ENCODE assay signal across 8 cellular contexts in genomic region chr1:156493749-156494148, GRCh38. TPM values are rescaled to one million over a fixed set of nuclear protein-coding genes. Genes with fewer than 3 reads are reported as not detected.
DNase-seq lines count a peak whose midpoint lies in the region; ATAC-seq and TF ChIP-seq lines count a peak whose summit lies in the region.

No MANE protein-coding gene starts in this region.

- H3K4me3 ChIP-seq in DND-41 (ENCODE audit: low read depth in 1 of 2, low read length in 2 of 2) (no peak overlapping the region), NB4 (ENCODE audit: low read depth, low read length) (peak overlapping the region; percentile 64), endocrine pancreas (ENCODE audit: control insufficient read depth, insufficient read depth, low read length) (no peak overlapping the region), gastrocnemius medialis (peak overlapping the region; percentile 40 to 89 (median 56)), hepatocyte (no peak overlapping the region)

- DNase-seq in DND-41 (no peak), NB4 (ENCODE audit: low read depth) (no peak), gastrocnemius medialis (peak in 1 of 2 donors; percentile 53), GOT3 (lab: John Stamatoyannopoulos, UW) (no peak), hepatocyte (ENCODE audit: low spot score) (no peak)
- no peak for DNase-seq in activated CD4-positive, alpha-beta T cell treated with anti-CD3 and anti-CD28 coated beads, Interleukin-2, amount 50 U/mL, for 48 hours

- H3K27me3 ChIP-seq in DND-41 (ENCODE audit: insufficient read depth, low read length, poor library complexity) (no peaks in the 10 kb centered on the region), endocrine pancreas (ENCODE audit: control insufficient read depth, insufficient read depth, low read length) (no peaks in the 10 kb centered on the region), gastrocnemius medialis (no peaks in the 10 kb centered on the region), hepatocyte (no peaks in the 10 kb centered on the region)

- H3K4me1 ChIP-seq in DND-41 (ENCODE audit: insufficient read depth, low read length) (peaks cover 24% of the 10 kb centered on the region), endocrine pancreas (ENCODE audit: control insufficient read depth, insufficient read depth, low read length) (no peaks in the 10 kb centered on the region), gastrocnemius medialis (peaks cover 96 to 97% of the 10 kb centered on the region in 2 donors), hepatocyte (ENCODE audit: insufficient read depth) (peaks cover 62% of the 10 kb centered on the region)

- no peak overlapping the region for H2AFZ ChIP-seq in DND-41 (ENCODE audit: low read depth, low read length)
- H2AFZ ChIP-seq in hepatocyte: no peak overlapping the region

- H4K20me1 ChIP-seq in DND-41 (ENCODE audit: insufficient read depth, low read length): peaks cover 98% of the 10 kb centered on the region
- peaks cover 100% of the 10 kb centered on the region for H4K20me1 ChIP-seq in hepatocyte (ENCODE audit: insufficient read depth, poor library complexity, severe bottlenecking)

- peaks cover 35% of the 10 kb centered on the region for H3K36me3 ChIP-seq in DND-41 (ENCODE audit: insufficient read depth, low read length)
- H3K36me3 ChIP-seq in endocrine pancreas (ENCODE audit: control insufficient read depth, insufficient read depth, low read length): no peaks in the 10 kb centered on the region
- H3K36me3 ChIP-seq in gastrocnemius medialis: no peaks in the 10 kb centered on the region
- no peaks in the 10 kb centered on the region for H3K36me3 ChIP-seq in hepatocyte (replicated peaks; ENCODE audit: insufficient read depth, low read depth)

- no peaks in the 10 kb centered on the region for H3K9me2 ChIP-seq in hepatocyte (replicated peaks; ENCODE audit: insufficient read depth)

- peaks cover 100% of the 10 kb centered on the region for H3K79me2 ChIP-seq in DND-41 (ENCODE audit: insufficient read depth, low read length)
- peaks cover 100% of the 10 kb centered on the region for H3K79me2 ChIP-seq in hepatocyte

- intact Hi-C loops in gastrocnemius medialis (cut with DNase I; ENCODE audit: low total_unique reads): loop anchor here (1.0 to 10.0 kb wide), 2 partner anchors 12 to 1489 kb away; partner anchors contain the start of gene ZBTB7B

- no peak for ATAC-seq in DND-41 (ENCODE audit: insufficient read depth, low read depth)
- ATAC-seq in gastrocnemius medialis: no peak
- ATAC-seq in GM18909 (IDR thresholded peaks at IDR 0.05; ENCODE audit: poor library complexity, unreplicated experiment): no peak

- H3K4me2 ChIP-seq in DND-41 (ENCODE audit: insufficient read depth, low read length) (no peak overlapping the region), hepatocyte (no peak overlapping the region)

- in situ Hi-C loops in gastrocnemius medialis (cut with MboI; ENCODE audit: low sequenced_read_pairs in 4 of 4): loop anchor here in 1 of 4 donors (25.0 kb wide), 1 partner anchor 381 kb away; the partner anchor contains the start of gene LMNA

- H3K9ac ChIP-seq in DND-41 (ENCODE audit: low read depth, low read length) (no peak overlapping the region), endocrine pancreas (ENCODE audit: control insufficient read depth, insufficient read depth, low read length) (peak overlapping the region; percentile 67)

- no peaks in the 10 kb centered on the region for H3K9me3 ChIP-seq in DND-41 (ENCODE audit: insufficient read depth, low read length, severe bottlenecking)
- H3K9me3 ChIP-seq in endocrine pancreas (ENCODE audit: control insufficient read depth, low read length): no peaks in the 10 kb centered on the region
- no peaks in the 10 kb centered on the region for H3K9me3 ChIP-seq in gastrocnemius medialis
- no peaks in the 10 kb centered on the region for H3K9me3 ChIP-seq in hepatocyte (ENCODE audit: low read depth)

- peak overlapping the region; percentile 3; the same call in 1 of the 2 replicates for H3K27ac ChIP-seq in DND-41 (ENCODE audit: low read length)
- peak overlapping the region; percentile 96 to 99 (median 98) for H3K27ac ChIP-seq in gastrocnemius medialis
- no peak overlapping the region for H3K27ac ChIP-seq in hepatocyte

- TF ChIP-seq CTCF in DND-41 (IDR thresholded peaks at IDR 0.05; ENCODE audit: borderline replicate concordance, extremely low read depth, low read length, poor library complexity, severe bottlenecking) (no peak), NB4 (IDR thresholded peaks at IDR 0.05; ENCODE audit: low read depth, low read length) (no peak), gastrocnemius medialis (IDR thresholded peaks at IDR 0.05 in 4 of 5, conservative IDR thresholded peaks at IDR 0.05 in 1 of 5) (no peak), hepatocyte (IDR thresholded peaks at IDR 0.05; ENCODE audit: poor library complexity) (no peak)

- TF ChIP-seq POLR2A in NB4 (IDR thresholded peaks at IDR 0.05; ENCODE audit: extremely low read depth, insufficient read length): no peak
- TF ChIP-seq POLR2A in gastrocnemius medialis (IDR thresholded peaks at IDR 0.05): no peak

RNA-seq across cellular contexts. Expression of gene MEF2D, which starts 6.8 kb away (rescaled TPM):
- 100 to 1,000 TPM; 129 to 260 (median 168) TPM for total RNA-seq in gastrocnemius medialis
- 9.6 and 20.1 TPM in 2 replicates for total RNA-seq in hepatocyte
- polyA plus RNA-seq in hepatocyte: 25.1 and 30.8 TPM in 2 replicates

Comparison
In these comparisons a context has a peak if more than half of its experiments do, and no peak if none do; other contexts are left out.
1. H3K4me3 ChIP-seq: peak in NB4 (single experiment) and gastrocnemius medialis (4 of 4); none in DND-41 (0 of 2), endocrine pancreas (single experiment) and hepatocyte (single experiment).